ENCODE assay signal across 37 cellular contexts in genomic region chr15:50218291-50218690, GRCh38. TPM values are rescaled to one million over a fixed set of nuclear protein-coding genes. Genes with fewer than 3 reads are reported as not detected.
"Had no signal": no experiment of that assay in that cellular context is flagged by ENCODE, and none has a peak within 500 bp of the region (broad histone marks: within the 10 kb centered on the region; RNA-seq: fewer than 3 reads in every experiment).

No MANE protein-coding gene starts in this region.

- H3K27me3 Mint-ChIP-seq: activated B cell treated with CpG ODN at 0.5 μM for 24 hours; activated CD4-positive, alpha-beta memory T cell treated with anti-CD3 and anti-CD28 coated beads, Interleukin-2, amount 10 ng/mL, durations not matched to agents 7 days and 5 days; T-helper 17 cell had no signal

- H3K9me3 ChIP-seq: adrenal gland, body of pancreas, gastroesophageal sphincter had no signal

- ATAC-seq: activated CD4-positive, CD25-positive, alpha-beta regulatory T cell treated with anti-CD3 and anti-CD28 coated beads, Interleukin-2, amount 50 U/mL, for 24 hours; activated naive CD8-positive, alpha-beta T cell treated with anti-CD3 and anti-CD28 coated beads, Interleukin-2, amount 50 U/mL, for 24 hours; body of pancreas; gastroesophageal sphincter; T-helper 17 cell had no signal

- H3K27me3 ChIP-seq: adrenal gland, body of pancreas, esophagus muscularis mucosa had no signal

- H3K4me1 Mint-ChIP-seq: activated CD4-positive, alpha-beta memory T cell treated with anti-CD3 and anti-CD28 coated beads, Interleukin-2, amount 10 ng/mL, durations not matched to agents 7 days and 5 days; activated naive CD4-positive, alpha-beta T cell treated with anti-CD3 and anti-CD28 coated beads, Interleukin-2, amount 50 U/mL, for 24 hours had no signal

- H3K4me3 ChIP-seq: adrenal gland, body of pancreas, esophagus muscularis mucosa, gastroesophageal sphincter had no signal

- H3K4me3 Mint-ChIP-seq: activated B cell treated with CpG ODN at 0.5 μM for 24 hours; activated CD4-positive, alpha-beta memory T cell treated with anti-CD3 and anti-CD28 coated beads, Interleukin-2, amount 10 ng/mL, durations not matched to agents 7 days and 5 days; activated naive CD4-positive, alpha-beta T cell treated with anti-CD3 and anti-CD28 coated beads for 36 hours; activated naive CD4-positive, alpha-beta T cell treated with anti-CD3 and anti-CD28 coated beads, Interleukin-2, amount 50 U/mL, for 24 hours; activated naive CD8-positive, alpha-beta T cell treated with anti-CD3 and anti-CD28 coated beads for 36 hours; activated naive CD8-positive, alpha-beta T cell treated with anti-CD3 and anti-CD28 coated beads, Interleukin-2, amount 50 U/mL, for 24 hours; activated T-cell treated with anti-CD3 and anti-CD28 coated beads, Interleukin-2, amount 50 U/mL, for 24 hours; activated T-helper 1 cell treated with anti-CD3 and anti-CD28 coated beads, Interleukin-12 subunit alpha, Interleukin-12 subunit beta, Interleukin-2, Interleukin-4 antibody, amounts not matched to agents 30 ng/mL and 10 ng/mL and 1 ng/mL, durations not matched to agents 14 hours and 24 hours and 36 hours; T-helper 17 cell; T-helper 2 cell treated with Interferon-gamma antibody and Interleukin-4, amounts not matched to agents 5 μg/mL and 100 μg/mL, for 36 hours had no signal

- H3K36me3 ChIP-seq: adrenal gland, esophagus muscularis mucosa, gastroesophageal sphincter had no signal

- H3K27ac Mint-ChIP-seq: activated B cell treated with CpG ODN at 0.5 μM for 24 hours; activated CD4-positive, alpha-beta memory T cell treated with anti-CD3 and anti-CD28 coated beads, Interleukin-2, amount 10 ng/mL, durations not matched to agents 7 days and 5 days; activated naive CD4-positive, alpha-beta T cell treated with anti-CD3 and anti-CD28 coated beads for 36 hours; activated naive CD4-positive, alpha-beta T cell treated with anti-CD3 and anti-CD28 coated beads, Interleukin-2, amount 50 U/mL, for 24 hours; activated naive CD8-positive, alpha-beta T cell treated with anti-CD3 and anti-CD28 coated beads for 36 hours; activated naive CD8-positive, alpha-beta T cell treated with anti-CD3 and anti-CD28 coated beads, Interleukin-2, amount 50 U/mL, for 24 hours; activated T-cell treated with anti-CD3 and anti-CD28 coated beads, Interleukin-2, amount 50 U/mL, for 24 hours; activated T-helper 1 cell treated with anti-CD3 and anti-CD28 coated beads, Interleukin-12 subunit alpha, Interleukin-12 subunit beta, Interleukin-2, Interleukin-4 antibody, amounts not matched to agents 30 ng/mL and 10 ng/mL and 1 ng/mL, durations not matched to agents 14 hours and 24 hours and 36 hours; activated T-helper 2 cell treated with anti-CD3 and anti-CD28 coated beads, Interferon-gamma antibody, Interleukin-2, Interleukin-4, amounts not matched to agents 10 μg/mL and 5 μg/mL and 100 μg/mL, durations not matched to agents 14 hours and 24 hours and 36 hours; T-helper 2 cell treated with Interferon-gamma antibody and Interleukin-4, amounts not matched to agents 5 μg/mL and 100 μg/mL, for 36 hours had no signal

- H3K27ac ChIP-seq: adrenal gland, body of pancreas, esophagus muscularis mucosa, gastroesophageal sphincter, WERI-Rb-1 had no signal

- H3K36me3 Mint-ChIP-seq: activated naive CD4-positive, alpha-beta T cell treated with anti-CD3 and anti-CD28 coated beads, Interleukin-2, amount 50 U/mL, for 24 hours; activated naive CD8-positive, alpha-beta T cell treated with anti-CD3 and anti-CD28 coated beads for 36 hours had no signal

- H3K4me1 ChIP-seq: adrenal gland, body of pancreas, esophagus muscularis mucosa, gastroesophageal sphincter had no signal

- DNase-seq: activated B cell treated with CpG ODN at 0.5 μM for 24 hours; activated CD4-positive, alpha-beta memory T cell treated with anti-CD3 and anti-CD28 coated beads, Interleukin-2, amount 10 ng/mL, durations not matched to agents 7 days and 5 days; activated CD4-positive, alpha-beta T cell treated with anti-CD3 and anti-CD28 coated beads for 48 hours; activated CD8-positive, alpha-beta memory T cell treated with anti-CD3 and anti-CD28 coated beads, Interleukin-2, amount 50 U/mL, for 48 hours; activated effector memory CD4-positive, alpha-beta T cell treated with anti-CD3 and anti-CD28 coated beads, Interleukin-2, amount 50 U/mL, for 16 hours; activated naive CD4-positive, alpha-beta T cell treated with anti-CD3 and anti-CD28 coated beads for 36 hours; activated naive CD8-positive, alpha-beta T cell treated with anti-CD3 and anti-CD28 coated beads for 36 hours; activated naive CD8-positive, alpha-beta T cell treated with anti-CD3 and anti-CD28 coated beads, Interleukin-2, amount 50 U/mL, for 24 hours; activated T-cell treated with anti-CD3 and anti-CD28 coated beads for 4 hours; activated T-cell treated with anti-CD3 and anti-CD28 coated beads, Interleukin-2, amount 50 U/mL, for 24 hours; adrenal gland; amygdala; aorta; body of pancreas; caudate nucleus; cortex of kidney; effector CD8-positive, alpha-beta T cell; erythroblast; foreskin melanocyte; head of caudate nucleus; T-helper 1 cell; T-helper 17 cell; T1000; WERI-Rb-1 had no signal

- H3K9me3 Mint-ChIP-seq: activated B cell treated with CpG ODN at 0.5 μM for 24 hours; activated CD4-positive, alpha-beta memory T cell treated with anti-CD3 and anti-CD28 coated beads, Interleukin-2, amount 10 ng/mL, durations not matched to agents 7 days and 5 days; activated naive CD4-positive, alpha-beta T cell treated with anti-CD3 and anti-CD28 coated beads for 36 hours; activated naive CD4-positive, alpha-beta T cell treated with anti-CD3 and anti-CD28 coated beads, Interleukin-2, amount 50 U/mL, for 24 hours; activated naive CD8-positive, alpha-beta T cell treated with anti-CD3 and anti-CD28 coated beads, Interleukin-2, amount 50 U/mL, for 24 hours; activated T-cell treated with anti-CD3 and anti-CD28 coated beads, Interleukin-2, amount 50 U/mL, for 24 hours had no signal

- FAIRE-seq: colon, endometrium had no signal

RNA-seq across cellular contexts. Expression of gene SLC27A2, which starts 36.3 kb away (rescaled TPM):
- total RNA-seq: chondrocyte had no signal

RNA-seq across cellular contexts. Expression of gene HDC, which starts 47.2 kb away (rescaled TPM):
- total RNA-seq: activated B cell treated with CpG ODN at 0.5 μM for 24 hours, body of pancreas, chondrocyte, dermis blood vessel endothelial cell, fibroblast of villous mesenchyme, glomerular endothelial cell had no signal
